In genomic region chr7:31458203-31458602, GRCh38 we compare ENCODE assay signal across 8 cellular contexts. TPM values are rescaled to one million over a fixed set of nuclear protein-coding genes. Genes with fewer than 3 reads are reported as not detected.
"Had no signal": no experiment of that assay in that cellular context is flagged by ENCODE, and none has a peak within 500 bp of the region (broad histone marks: within the 10 kb centered on the region; RNA-seq: fewer than 3 reads in every experiment).

No MANE protein-coding gene starts in this region.

- ATAC-seq: K562 had no signal

- H3K4me3 ChIP-seq: K562 had no signal

- FAIRE-seq: H54, HTR-8/SVneo, K562 had no signal

- DNase-seq: GOT3, H9, HCEC 1CT, IMR-90 had no signal

RNA-seq across cellular contexts. Expression of gene ITPRID1, which starts 55.7 kb away (rescaled TPM):
- total RNA-seq: HT-29, IMR-90, K562 had no signal
- polyA plus RNA-seq: IMR-90, K562 had no signal
